In the genomic region with DNA sequence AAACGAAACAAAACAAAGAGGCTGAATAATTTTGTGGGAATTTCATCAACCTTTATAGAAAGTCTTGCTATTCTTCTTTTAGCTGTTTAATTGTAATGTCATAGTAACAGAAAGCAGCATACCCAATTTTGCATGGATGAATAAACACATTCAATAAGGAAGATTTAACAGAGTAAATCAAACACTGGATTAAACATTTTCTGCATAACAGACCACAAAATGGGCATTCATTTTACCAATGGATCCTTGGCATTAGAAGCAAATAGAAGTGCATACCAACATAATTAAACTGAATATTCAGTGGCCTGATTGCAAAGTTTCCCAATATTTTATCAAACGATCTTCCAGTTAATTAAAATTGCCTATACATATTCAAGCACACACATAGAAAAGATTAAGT, we compare ENCODE assay signal across 18 cellular contexts.
DNase-seq lines count a peak whose midpoint lies in the region.
"Had no signal": no experiment of that assay in that cellular context is flagged by ENCODE, and none has a peak within 500 bp of the region (broad histone marks: within the 10 kb centered on the region; RNA-seq: fewer than 3 reads in every experiment).

No MANE protein-coding gene starts in this region.

- H2AFZ ChIP-seq in neuron (ENCODE audit: low read depth, low read length): peak overlapping the region; percentile 46
- H2AFZ ChIP-seq: GM23338 had no signal

- peak overlapping the region; percentile 43; the same call in 1 of the 2 replicates for H3K4me3 ChIP-seq in SK-N-MC
- no peak overlapping the region for H3K4me3 ChIP-seq in neuron (ENCODE audit: low read length)
- H3K4me3 ChIP-seq: BLaER1, GM12878, GM23338 had no signal

- H3K27ac ChIP-seq in SK-N-MC: no peak overlapping the region
- H3K27ac ChIP-seq: BLaER1, C4-2B had no signal

- no peak overlapping the region for H3K9ac ChIP-seq in SK-N-MC (ENCODE audit: insufficient read length)
- H3K9ac ChIP-seq: BLaER1 had no signal

- H3K9me3 ChIP-seq in SK-N-MC (ENCODE audit: low read depth, low read length) (no peaks in the 10 kb centered on the region), neuron (ENCODE audit: low read length) (no peaks in the 10 kb centered on the region)
- H3K9me3 ChIP-seq: BLaER1 had no signal

- peaks cover 16% of the 10 kb centered on the region for H3K4me1 ChIP-seq in neuron (ENCODE audit: insufficient read depth, low read length)
- H3K4me1 ChIP-seq: BLaER1 had no signal

- no peaks in the 10 kb centered on the region for H3K27me3 ChIP-seq in neuron (ENCODE audit: insufficient read depth, low read length)

- H3K36me3 ChIP-seq in SK-N-MC (ENCODE audit: insufficient read depth, low read length): no peaks in the 10 kb centered on the region
- H3K36me3 ChIP-seq in neuron (ENCODE audit: insufficient read depth, low read length): no peaks in the 10 kb centered on the region
- H3K36me3 ChIP-seq: BLaER1 had no signal

- DNase-seq in SK-N-MC (ENCODE audit: low read depth, low spot score) (no peak), astrocyte of the hippocampus (ENCODE audit: low read depth, low spot score) (peak; percentile 58), NCI-H1092 treated with DMSO at 0.1 percent for 48 hours (lab: John Stamatoyannopoulos, UW) (no peak), NCI-H510A treated with DMSO at 0.1 percent for 48 hours (lab: John Stamatoyannopoulos, UW) (no peak)
- no peak for DNase-seq in activated effector memory CD4-positive, alpha-beta T cell treated with Interleukin-2 at 50 U/mL for 16 hours
- DNase-seq in effector CD8-positive, alpha-beta T cell (lab: John Stamatoyannopoulos, UW): no peak
- DNase-seq: CD4-positive, CD25-positive, alpha-beta regulatory T cell; CD8-positive, alpha-beta T cell; DMS 273 treated with DMSO at 0.1 percent for 48 hours; DMS79; EL; GDM1; H9 had no signal
